In genomic region chr17:78380370-78380769, GRCh38 we compare ENCODE assay signal across 10 cellular contexts. TPM values are rescaled to one million over a fixed set of nuclear protein-coding genes. Genes with fewer than 3 reads are reported as not detected.
DNase-seq lines count a peak whose midpoint lies in the region; ATAC-seq and TF ChIP-seq lines count a peak whose summit lies in the region.
"Had no signal": no experiment of that assay in that cellular context is flagged by ENCODE, and none has a peak within 500 bp of the region (broad histone marks: within the 10 kb centered on the region; RNA-seq: fewer than 3 reads in every experiment).

No MANE protein-coding gene starts in this region.

- H3K4me3 ChIP-seq in gastroesophageal sphincter (no peak overlapping the region), mucosa of descending colon (no peak overlapping the region)

- no peaks in the 10 kb centered on the region for H3K9me3 Mint-ChIP-seq in activated T-cell treated with anti-CD3 and anti-CD28 coated beads, Interleukin-2, amount 50 U/mL, for 24 hours
- H3K9me3 Mint-ChIP-seq in activated B cell treated with CpG ODN at 0.5 μM for 24 hours (no peaks in the 10 kb centered on the region), immature natural killer cell (no peaks in the 10 kb centered on the region)
- H3K9me3 Mint-ChIP-seq in stimulated activated naive CD8-positive, alpha-beta T cell treated with anti-CD3 and anti-CD28 coated beads, Interleukin-15, amount 100 ng/mL, for 72 hours, result no peaks in the 10 kb centered on the region

- ATAC-seq in activated B cell treated with CpG ODN at 0.5 μM for 24 hours (ENCODE audit: low read depth) (no peak), gastroesophageal sphincter (no peak), mucosa of descending colon (no peak)
- ATAC-seq in stimulated activated naive CD8-positive, alpha-beta T cell treated with anti-CD3 and anti-CD28 coated beads, Interleukin-15, amount 100 ng/mL, for 72 hours, result no peak

- no peak for TF ChIP-seq POLR2A in gastroesophageal sphincter (IDR thresholded peaks at IDR 0.05)

- H3K4me1 ChIP-seq in gastroesophageal sphincter, result peaks cover 6 to 74% (median 34%) of the 10 kb centered on the region in 3 donors
- peaks cover 49% of the 10 kb centered on the region for H3K4me1 ChIP-seq in mucosa of descending colon (ENCODE audit: low read depth)

- peak overlapping the region; percentile 98 for H3K4me3 Mint-ChIP-seq in activated T-cell treated with anti-CD3 and anti-CD28 coated beads, Interleukin-2, amount 50 U/mL, for 24 hours
- H3K4me3 Mint-ChIP-seq in activated B cell treated with CpG ODN at 0.5 μM for 24 hours (peak overlapping the region; percentile 26), immature natural killer cell (peak overlapping the region; percentile 53 to 94 (median 74))
- H3K4me3 Mint-ChIP-seq in stimulated activated naive CD8-positive, alpha-beta T cell treated with anti-CD3 and anti-CD28 coated beads, Interleukin-15, amount 100 ng/mL, for 72 hours, result peak overlapping the region; percentile 86 to 90

- CTCF ChIA-PET in activated B cell treated with CpG ODN at 0.5 μM for 24 hours (lab: Charles Lee), result no interaction called here

- H3K27me3 ChIP-seq in gastroesophageal sphincter, result no peaks in the 10 kb centered on the region

- H3K27ac Mint-ChIP-seq in activated T-cell treated with anti-CD3 and anti-CD28 coated beads, Interleukin-2, amount 50 U/mL, for 24 hours, result peak overlapping the region; percentile 100
- peak overlapping the region; percentile 21 for H3K27ac Mint-ChIP-seq in activated B cell treated with CpG ODN at 0.5 μM for 24 hours
- H3K27ac Mint-ChIP-seq in immature natural killer cell, result peak overlapping the region; percentile 1 to 78 (median 67)
- peak overlapping the region in 1 of 2 donors; percentile 67 for H3K27ac Mint-ChIP-seq in stimulated activated naive CD8-positive, alpha-beta T cell treated with anti-CD3 and anti-CD28 coated beads, Interleukin-15, amount 100 ng/mL, for 72 hours

- H3K27ac ChIP-seq in gastroesophageal sphincter, result peak overlapping the region in 2 of 4 donors; percentile 62 to 94

- intact Hi-C loops in activated B cell treated with CpG ODN at 0.5 μM for 24 hours (cut with micrococcal nuclease), result no loop called here
- intact Hi-C loops in mucosa of descending colon (cut with DNase I, micrococcal nuclease), result no loop called here

- H3K9me3 ChIP-seq in gastroesophageal sphincter (no peaks in the 10 kb centered on the region), mucosa of descending colon (no peaks in the 10 kb centered on the region)

- POLR2A ChIA-PET in activated B cell treated with CpG ODN at 0.5 μM for 24 hours (lab: Charles Lee), result interaction anchor here (0.5 to 0.7 kb wide), 2 partner anchors 10 to 42 kb away, joined by 3 read pairs; no protein-coding TSS in a partner anchor

- DNase-seq in activated T-cell treated with anti-CD3 and anti-CD28 coated beads, Interleukin-2, amount 50 U/mL, for 24 hours, result no peak
- DNase-seq in activated T-cell treated with anti-CD3 and anti-CD28 coated beads, Interleukin-2, amount 50 U/mL, for 1 hour, result no peak
- DNase-seq in activated B cell treated with CpG ODN at 0.5 μM for 24 hours, result no peak
- DNase-seq in immature natural killer cell, result no peak
- DNase-seq in stimulated activated naive CD8-positive, alpha-beta T cell treated with anti-CD3 and anti-CD28 coated beads, Interleukin-15, amount 100 ng/mL, for 72 hours, result no peak
- DNase-seq in mucosa of descending colon, result no peak
- no peak for DNase-seq in NCI-H510A (lab: John Stamatoyannopoulos, UW)
- DNase-seq: activated CD8-positive, alpha-beta memory T cell treated with anti-CD3 and anti-CD28 coated beads, Interleukin-2, amount 50 U/mL, for 4 hours; NCI-H1092 treated with DMSO at 0.1 percent for 48 hours had no signal

- H3K4me1 Mint-ChIP-seq in activated T-cell treated with anti-CD3 and anti-CD28 coated beads, Interleukin-2, amount 50 U/mL, for 24 hours (ENCODE audit: low read depth), result peaks cover 84% of the 10 kb centered on the region
- H3K4me1 Mint-ChIP-seq in activated B cell treated with CpG ODN at 0.5 μM for 24 hours, result peaks cover 63% of the 10 kb centered on the region
- H3K4me1 Mint-ChIP-seq in immature natural killer cell, result peaks cover 57 to 59% of the 10 kb centered on the region in 2 donors
- H3K4me1 Mint-ChIP-seq in stimulated activated naive CD8-positive, alpha-beta T cell treated with anti-CD3 and anti-CD28 coated beads, Interleukin-15, amount 100 ng/mL, for 72 hours, result peaks cover 76% of the 10 kb centered on the region

- WGBS in gastroesophageal sphincter (ENCODE audit: low coverage in 1 of 2), 2 donors, result 66 to 67% methylated on average over 5 of the region's 5 CpGs

- H3K36me3 ChIP-seq in gastroesophageal sphincter, result peaks cover 0 to 4% of the 10 kb centered on the region in 2 donors
- no peaks in the 10 kb centered on the region for H3K36me3 ChIP-seq in mucosa of descending colon (ENCODE audit: low read depth)

- TF ChIP-seq EP300 in gastroesophageal sphincter (IDR thresholded peaks at IDR 0.05), result no peak

- H3K27me3 Mint-ChIP-seq in activated T-cell treated with anti-CD3 and anti-CD28 coated beads, Interleukin-2, amount 50 U/mL, for 24 hours, result no peaks in the 10 kb centered on the region
- no peaks in the 10 kb centered on the region for H3K27me3 Mint-ChIP-seq in activated B cell treated with CpG ODN at 0.5 μM for 24 hours
- H3K27me3 Mint-ChIP-seq in immature natural killer cell (ENCODE audit: low read depth in 3 of 3), result peaks cover 1 to 22% (median 6%) of the 10 kb centered on the region in 3 donors
- H3K27me3 Mint-ChIP-seq in stimulated activated naive CD8-positive, alpha-beta T cell treated with anti-CD3 and anti-CD28 coated beads, Interleukin-15, amount 100 ng/mL, for 72 hours, result no peaks in the 10 kb centered on the region

- peaks cover 59% of the 10 kb centered on the region for H3K36me3 Mint-ChIP-seq in activated T-cell treated with anti-CD3 and anti-CD28 coated beads, Interleukin-2, amount 50 U/mL, for 24 hours (ENCODE audit: low read depth)
- H3K36me3 Mint-ChIP-seq in activated B cell treated with CpG ODN at 0.5 μM for 24 hours (ENCODE audit: low read depth) (peaks cover 15% of the 10 kb centered on the region), immature natural killer cell (no peaks in the 10 kb centered on the region)

- TF ChIP-seq CTCF in activated B cell treated with CpG ODN at 0.5 μM for 24 hours (IDR thresholded peaks at IDR 0.05) (no peak), gastroesophageal sphincter (IDR thresholded peaks at IDR 0.05) (no peak), mucosa of descending colon (IDR thresholded peaks at IDR 0.05) (no peak)

RNA-seq across cellular contexts. Expression of gene PGS1, which starts 1.9 kb away (rescaled TPM):
- 55.2 and 76.1 TPM in 2 replicates for total RNA-seq in activated B cell treated with CpG ODN at 0.5 μM for 24 hours
- 10 to 100 TPM; 17.0 to 27.5 (median 27.2) TPM for polyA plus RNA-seq in immature natural killer cell
- 10 to 100 TPM; 24.1 to 53.0 (median 38.8) TPM for total RNA-seq in gastroesophageal sphincter
- 10 to 100 TPM; 36.2 to 54.3 (median 48.8) TPM for total RNA-seq in mucosa of descending colon

RNA-seq across cellular contexts. Expression of gene SOCS3, which starts 20.5 kb away (rescaled TPM):
- total RNA-seq in activated B cell treated with CpG ODN at 0.5 μM for 24 hours (79.9 and 80.9 TPM in 2 replicates), gastroesophageal sphincter (100 to 1,000 TPM in 1 of 4 donors, 10 to 100 TPM in 3; 11.5 to 423 (median 38.2) TPM), mucosa of descending colon (10 to 100 TPM; 21.9 to 41.3 (median 23.2) TPM)
- polyA plus RNA-seq in immature natural killer cell, result 10 to 100 TPM in 2 of 3 donors, 1 to 10 TPM in 1; 9.0 to 15.4 (median 10.6) TPM

Comparison
In these comparisons a context has a peak if more than half of its experiments do, and no peak if none do; other contexts are left out.
1. H3K4me3 Mint-ChIP-seq: peak in every context shown above with its lines; median percentile 98 in activated T-cell treated with anti-CD3 and anti-CD28 coated beads, Interleukin-2, amount 50 U/mL, for 24 hours; 88 in stimulated activated naive CD8-positive, alpha-beta T cell treated with anti-CD3 and anti-CD28 coated beads, Interleukin-15, amount 100 ng/mL, for 72 hours; 74 in immature natural killer cell; 26 in activated B cell treated with CpG ODN at 0.5 μM for 24 hours.